8 cellular contexts compared by ENCODE assay signal in the genomic region with DNA sequence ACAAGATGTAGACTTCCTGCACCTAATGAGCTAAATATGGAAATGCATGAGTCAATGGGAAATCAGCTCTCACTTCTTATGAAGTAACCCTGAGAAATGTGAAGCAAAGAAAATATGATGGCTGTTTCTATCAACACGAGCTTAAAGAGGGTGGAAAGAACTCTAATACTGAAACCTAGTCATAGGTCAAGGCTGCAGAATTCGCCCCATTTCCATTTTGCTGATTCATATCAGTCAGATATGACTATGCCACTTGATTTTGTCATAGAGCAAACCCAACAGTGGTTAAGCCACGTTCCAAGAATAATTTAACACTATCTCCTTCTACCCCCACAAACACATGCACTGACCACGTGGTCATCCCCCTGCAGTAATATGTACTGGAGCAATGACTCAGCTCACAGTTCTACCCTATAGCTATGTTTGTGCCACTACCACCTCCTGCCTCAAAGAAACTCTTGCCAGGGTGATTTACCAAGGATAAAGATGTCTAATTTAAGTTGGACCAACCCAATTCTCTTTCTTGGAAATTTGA.
DNase-seq lines count a peak whose midpoint lies in the region; ATAC-seq and FAIRE-seq lines count a peak whose summit lies in the region.

No MANE protein-coding gene starts in this region.

- peak; percentile 8 for DNase-seq in stimulated activated CD4-positive, alpha-beta T cell treated with anti-CD3 and anti-CD28 coated beads, Interleukin-12 subunit alpha, Interleukin-12 subunit beta, amount 100 ng/mL, for 4 hours
- no peak for DNase-seq in stimulated activated CD4-positive, alpha-beta T cell treated with anti-CD3 and anti-CD28 coated beads, Interleukin-4, amount 100 ng/mL, for 4 hours
- peak; percentile 99 for DNase-seq in RCC 7860 (ENCODE audit: low spot score)
- DNase-seq in fibroblast of gingiva (ENCODE audit: low read depth) = peak; percentile 97
- no peak for DNase-seq in NCI-H1417 (lab: John Stamatoyannopoulos, UW)
- DNase-seq in KG1 (lab: John Stamatoyannopoulos, UW) = no peak
- no peak for DNase-seq in caudate nucleus (lab: John Stamatoyannopoulos, UW)

- no peak for FAIRE-seq in RCC 7860 (lab: Jason Lieb, UNC)

- no peak overlapping the region for H3K27ac ChIP-seq in caudate nucleus (ENCODE audit: low read depth, low read length)

- ATAC-seq in HG02938 (IDR thresholded peaks at IDR 0.05; ENCODE audit: unreplicated experiment) = peak; percentile 98

Comparison
In these comparisons a context has a peak if more than half of its experiments do, and no peak if none do; other contexts are left out.
1. DNase-seq: peak in stimulated activated CD4-positive, alpha-beta T cell treated with anti-CD3 and anti-CD28 coated beads, Interleukin-12 subunit alpha, Interleukin-12 subunit beta, amount 100 ng/mL, for 4 hours (single experiment), RCC 7860 (single experiment) and fibroblast of gingiva (single experiment); none in stimulated activated CD4-positive, alpha-beta T cell treated with anti-CD3 and anti-CD28 coated beads, Interleukin-4, amount 100 ng/mL, for 4 hours (0 of 2), NCI-H1417 (0 of 3), KG1 (single experiment) and caudate nucleus (0 of 61).